14 cellular contexts compared by ENCODE assay signal in genomic region chr13:112850273-112850672, GRCh38.
DNase-seq lines count a peak whose midpoint lies in the region; TF ChIP-seq lines count a peak whose summit lies in the region.
"Had no signal": no experiment of that assay in that cellular context is flagged by ENCODE, and none has a peak within 500 bp of the region (broad histone marks: within the 10 kb centered on the region; RNA-seq: fewer than 3 reads in every experiment).

No MANE protein-coding gene starts in this region.

- peak overlapping the region; percentile 19; the same call in 1 of the 2 replicates for H3K4me2 ChIP-seq in OCI-LY3 (ENCODE audit: low read length)

- peaks cover 35% of the 10 kb centered on the region for H3K4me1 ChIP-seq in OCI-LY3 (ENCODE audit: low read length)
- H3K4me1 ChIP-seq: Peyer's patch had no signal

- H4K20me1 ChIP-seq in OCI-LY3 (ENCODE audit: insufficient read depth, low read length), result no peaks in the 10 kb centered on the region

- H3K79me2 ChIP-seq in OCI-LY3 (ENCODE audit: low read length), result no peaks in the 10 kb centered on the region

- peaks cover 65% of the 10 kb centered on the region for H3K36me3 ChIP-seq in OCI-LY3 (replicated peaks; ENCODE audit: low read depth, low read length)

- H3K9ac ChIP-seq in OCI-LY3 (ENCODE audit: low read length), result no peak overlapping the region

- no peak overlapping the region for H3K4me3 ChIP-seq in OCI-LY3 (ENCODE audit: low read length)
- H3K4me3 ChIP-seq: GM12878, K562, Peyer's patch, SK-N-MC had no signal

- H3K9me3 ChIP-seq in OCI-LY3 (ENCODE audit: insufficient read depth, low read length), result no peaks in the 10 kb centered on the region
- H3K9me3 ChIP-seq: Peyer's patch had no signal

- H3K27ac ChIP-seq in C4-2B, result peak overlapping the region; percentile 8; the same call in 1 of the 2 replicates
- no peak overlapping the region for H3K27ac ChIP-seq in OCI-LY3 (ENCODE audit: low read length)
- H3K27ac ChIP-seq: Peyer's patch, SK-N-MC had no signal

- no peak overlapping the region for H2AFZ ChIP-seq in OCI-LY3 (ENCODE audit: low read depth, low read length)

- TF ChIP-seq CTCF in C4-2B (conservative IDR thresholded peaks at IDR 0.05) (no peak), OCI-LY3 (IDR thresholded peaks at IDR 0.05; ENCODE audit: low read depth, low read length) (no peak)

- peak; percentile 31 for DNase-seq in left kidney (ENCODE audit: low read depth, low spot score)
- peak; percentile 41 for DNase-seq in renal cortical epithelial cell (ENCODE audit: low read depth)
- no peak for DNase-seq in SW480 (ENCODE audit: low spot score)
- no peak for DNase-seq in NK-92 (lab: John Stamatoyannopoulos, UW; ENCODE audit: unreplicated experiment)
- DNase-seq in SHP77 (lab: John Stamatoyannopoulos, UW), result no peak
- DNase-seq: MM.1S, NCI-H1048, SW 1271 had no signal

- no peaks in the 10 kb centered on the region for H3K27me3 ChIP-seq in OCI-LY3 (ENCODE audit: low read depth, low read length)
- H3K27me3 ChIP-seq: Peyer's patch had no signal

Comparison
In these comparisons a context has a peak if more than half of its experiments do, and no peak if none do; other contexts are left out.
1. DNase-seq: peak in left kidney (single experiment) and renal cortical epithelial cell (single experiment); none in SW480 (single experiment), NK-92 (single experiment) and SHP77 (0 of 2).